18 cellular contexts compared by ENCODE assay signal in genomic region chr4:20445933-20446723, GRCh38.
DNase-seq lines count a peak whose midpoint lies in the region; ATAC-seq and TF ChIP-seq lines count a peak whose summit lies in the region.
"Had no signal": no experiment of that assay in that cellular context is flagged by ENCODE, and none has a peak within 500 bp of the region (broad histone marks: within the 10 kb centered on the region; RNA-seq: fewer than 3 reads in every experiment).

No MANE protein-coding gene starts in this region.

- H3K9me3 ChIP-seq in cardiac muscle cell (ENCODE audit: low read depth) (no peaks in the 10 kb centered on the region), mucosa of descending colon (no peaks in the 10 kb centered on the region), aorta (ENCODE audit: control insufficient read depth, low read length) (no peaks in the 10 kb centered on the region), colonic mucosa (no peaks in the 10 kb centered on the region)
- H3K9me3 ChIP-seq: BLaER1 treated with 17β-estradiol and CSF1 and Interleukin-3, amounts not matched to agents 10 nM and 100 nM; esophagus muscularis mucosa had no signal

- DNase-seq in cardiac muscle cell (ENCODE audit: low read depth in 1 of 2, low spot score in 1 of 2) (peak; percentile 62 to 70), Right ventricle myocardium superior (no peak), fibroblast of peridontal ligament (ENCODE audit: extremely low read depth) (peak; percentile 42), mucosa of descending colon (no peak), aorta (no peak), NCI-H1694 treated with DMSO at 0.1 percent for 48 hours (lab: John Stamatoyannopoulos, UW) (no peak), colonic mucosa (no peak)
- DNase-seq: activated naive CD8-positive, alpha-beta T cell treated with anti-CD3 and anti-CD28 coated beads for 36 hours; activated T-cell treated with anti-CD3 and anti-CD28 coated beads, Interleukin-2, amount 50 U/mL, for 72 hours; DMS 273 treated with DMSO at 0.1 percent for 48 hours; effector CD4-positive, alpha-beta T cell; hippocampal formation; kidney; NCI-H2081 treated with DMSO at 0.1 percent for 48 hours; stimulated activated naive CD8-positive, alpha-beta T cell treated with anti-CD3 and anti-CD28 coated beads, Interleukin-15, amount 100 ng/mL, for 72 hours had no signal

- H3K4me3 ChIP-seq in cardiac muscle cell: no peak overlapping the region
- H3K4me3 ChIP-seq in mucosa of descending colon: no peak overlapping the region
- no peak overlapping the region for H3K4me3 ChIP-seq in aorta (ENCODE audit: low read length in 2 of 2)
- H3K4me3 ChIP-seq in colonic mucosa: no peak overlapping the region
- H3K4me3 ChIP-seq: BLaER1 treated with 17β-estradiol and CSF1 and Interleukin-3, amounts not matched to agents 10 nM and 100 nM; esophagus muscularis mucosa had no signal

- H3K27me3 ChIP-seq in cardiac muscle cell (no peaks in the 10 kb centered on the region), aorta (ENCODE audit: control insufficient read depth in 1 of 2, insufficient read depth in 2 of 2, low read length in 1 of 2) (no peaks in the 10 kb centered on the region), colonic mucosa (no peaks in the 10 kb centered on the region)
- H3K27me3 ChIP-seq: BLaER1 treated with 17β-estradiol and CSF1 and Interleukin-3, amounts not matched to agents 10 nM and 100 nM; esophagus muscularis mucosa had no signal

- H3K9ac ChIP-seq in colonic mucosa (ENCODE audit: low read depth in 2 of 2, low read length in 2 of 2): no peak overlapping the region
- H3K9ac ChIP-seq: BLaER1 treated with 17β-estradiol and CSF1 and Interleukin-3, amounts not matched to agents 10 nM and 100 nM had no signal

- ATAC-seq in Right ventricle myocardium superior (ENCODE audit: poor library complexity): no peak
- ATAC-seq in mucosa of descending colon: peak; percentile 25
- ATAC-seq in aorta (ENCODE audit: low FRiP score): peak; percentile 40
- no peak for ATAC-seq in HG03095 (IDR thresholded peaks at IDR 0.05; ENCODE audit: unreplicated experiment)
- ATAC-seq: activated T-cell treated with anti-CD3 and anti-CD28 coated beads, Interleukin-2, amount 50 U/mL, for 72 hours; stimulated activated naive CD8-positive, alpha-beta T cell treated with anti-CD3 and anti-CD28 coated beads, Interleukin-15, amount 100 ng/mL, for 72 hours had no signal

- intact Hi-C loops in Right ventricle myocardium superior (cut with DNase I): no loop called here
- intact Hi-C loops in mucosa of descending colon (cut with DNase I, micrococcal nuclease): no loop called here
- intact Hi-C loops in aorta (cut with DNase I): no loop called here
- intact Hi-C loops in colonic mucosa (cut with DNase I): no loop called here

- H3K4me1 ChIP-seq in cardiac muscle cell (ENCODE audit: low read depth) (peaks cover 28% of the 10 kb centered on the region), mucosa of descending colon (ENCODE audit: low read depth) (no peaks in the 10 kb centered on the region), aorta (ENCODE audit: control insufficient read depth in 1 of 2, insufficient read depth in 2 of 2, low read length in 2 of 2) (no peaks in the 10 kb centered on the region), colonic mucosa (no peaks in the 10 kb centered on the region)
- H3K4me1 ChIP-seq: BLaER1 treated with 17β-estradiol and CSF1 and Interleukin-3, amounts not matched to agents 10 nM and 100 nM had no signal

- WGBS in aorta, 2 donors: 41 to 47% methylated on average over 5 of the region's 5 CpGs

- H3K27ac ChIP-seq in cardiac muscle cell (peak overlapping the region; percentile 56), aorta (ENCODE audit: low read depth in 1 of 2, low read length in 2 of 2) (no peak overlapping the region), colonic mucosa (no peak overlapping the region)
- H3K27ac ChIP-seq: BLaER1 treated with 17β-estradiol and CSF1 and Interleukin-3, amounts not matched to agents 10 nM and 100 nM had no signal

- H3K36me3 ChIP-seq in cardiac muscle cell: no peaks in the 10 kb centered on the region
- no peaks in the 10 kb centered on the region for H3K36me3 ChIP-seq in mucosa of descending colon (ENCODE audit: low read depth)
- no peaks in the 10 kb centered on the region for H3K36me3 ChIP-seq in aorta (ENCODE audit: control insufficient read depth in 1 of 2, insufficient read depth in 2 of 2, low read length in 1 of 2)
- no peaks in the 10 kb centered on the region for H3K36me3 ChIP-seq in colonic mucosa
- H3K36me3 ChIP-seq: BLaER1 treated with 17β-estradiol and CSF1 and Interleukin-3, amounts not matched to agents 10 nM and 100 nM; esophagus muscularis mucosa had no signal

- TF ChIP-seq CTCF in cardiac muscle cell (IDR thresholded peaks at IDR 0.05; ENCODE audit: low read depth, low read length): no peak
- TF ChIP-seq CTCF in mucosa of descending colon (IDR thresholded peaks at IDR 0.05): no peak
- no peak for TF ChIP-seq CTCF in colonic mucosa (IDR thresholded peaks at IDR 0.05)

Comparison
In these comparisons a context has a peak if more than half of its experiments do, and no peak if none do; other contexts are left out.
1. DNase-seq: peak in cardiac muscle cell (2 of 2) and fibroblast of peridontal ligament (single experiment); none in Right ventricle myocardium superior (single experiment), mucosa of descending colon (0 of 3), aorta (0 of 2), NCI-H1694 treated with DMSO at 0.1 percent for 48 hours (single experiment) and colonic mucosa (single experiment).
2. ATAC-seq: peak in mucosa of descending colon (single experiment) and aorta (single experiment); none in Right ventricle myocardium superior (single experiment) and HG03095 (single experiment).